Comparison of ENCODE assay signal across 16 cellular contexts in genomic region chr5:138631204-138631928, GRCh38.
"Had no signal": no experiment of that assay in that cellular context is flagged by ENCODE, and none has a peak within 500 bp of the region (broad histone marks: within the 10 kb centered on the region; RNA-seq: fewer than 3 reads in every experiment).

No MANE protein-coding gene starts in this region.

- H3K4me1 Mint-ChIP-seq: activated CD4-positive, alpha-beta T cell treated with anti-CD3 and anti-CD28 coated beads, Interleukin-2, amount 10 ng/mL, durations not matched to agents 7 days and 5 days; activated naive CD4-positive, alpha-beta T cell treated with anti-CD3 and anti-CD28 coated beads, Interleukin-2, amount 50 U/mL, for 24 hours; activated T-helper 17 cell treated with anti-CD3 and anti-CD28 coated beads, Interleukin-2, amount 50 U/mL, for 72 hours; stimulated activated naive CD8-positive, alpha-beta T cell treated with anti-CD3 and anti-CD28 coated beads, Interleukin-15, amount 100 ng/mL, for 72 hours had no signal

- H3K36me3 ChIP-seq: esophagus muscularis mucosa had no signal

- H3K9me3 ChIP-seq: body of pancreas, esophagus muscularis mucosa, psoas muscle, testis had no signal

- H3K9me3 Mint-ChIP-seq: activated CD4-positive, alpha-beta T cell treated with anti-CD3 and anti-CD28 coated beads, Interleukin-2, amount 10 ng/mL, durations not matched to agents 7 days and 5 days; activated naive CD4-positive, alpha-beta T cell treated with anti-CD3 and anti-CD28 coated beads, Interleukin-2, amount 50 U/mL, for 24 hours; activated T-helper 17 cell treated with anti-CD3 and anti-CD28 coated beads, Interleukin-2, amount 50 U/mL, for 72 hours; stimulated activated naive CD8-positive, alpha-beta T cell treated with anti-CD3 and anti-CD28 coated beads, Interleukin-15, amount 100 ng/mL, for 72 hours; T-helper 1 cell treated with Interleukin-12 subunit alpha and Interleukin-12 subunit beta and Interleukin-4 antibody, amounts not matched to agents 30 μg/mL and 1 μg/mL, for 36 hours had no signal

- H3K27me3 ChIP-seq: body of pancreas, esophagus muscularis mucosa, testis had no signal

- H3K27ac Mint-ChIP-seq: activated CD4-positive, alpha-beta T cell treated with anti-CD3 and anti-CD28 coated beads, Interleukin-2, amount 10 ng/mL, durations not matched to agents 7 days and 5 days; activated naive CD4-positive, alpha-beta T cell treated with anti-CD3 and anti-CD28 coated beads, Interleukin-2, amount 50 U/mL, for 24 hours; activated T-helper 17 cell treated with anti-CD3 and anti-CD28 coated beads, Interleukin-2, amount 50 U/mL, for 72 hours; stimulated activated naive CD8-positive, alpha-beta T cell treated with anti-CD3 and anti-CD28 coated beads, Interleukin-15, amount 100 ng/mL, for 72 hours; T-helper 1 cell treated with Interleukin-12 subunit alpha and Interleukin-12 subunit beta and Interleukin-4 antibody, amounts not matched to agents 30 μg/mL and 1 μg/mL, for 36 hours had no signal

- DNase-seq: activated CD4-positive, alpha-beta T cell treated with anti-CD3 and anti-CD28 coated beads, Interleukin-2, amount 10 ng/mL, durations not matched to agents 7 days and 5 days; activated CD4-positive, CD25-positive, alpha-beta regulatory T cell; activated T-cell treated with anti-CD3 and anti-CD28 coated beads for 4 hours; amniotic stem cell; body of pancreas; psoas muscle; stimulated activated CD4-positive, alpha-beta T cell treated with anti-CD3 and anti-CD28 coated beads, Interleukin-15, amount 100 ng/mL, for 24 hours; stimulated activated CD4-positive, alpha-beta T cell treated with anti-CD3 and anti-CD28 coated beads, Interleukin-4, amount 100 ng/mL, for 4 hours; stimulated activated naive CD8-positive, alpha-beta T cell treated with anti-CD3 and anti-CD28 coated beads, Interleukin-15, amount 100 ng/mL, for 72 hours; testis had no signal

- H3K4me1 ChIP-seq: body of pancreas, psoas muscle, testis had no signal

- H3K4me3 ChIP-seq: body of pancreas, esophagus muscularis mucosa, psoas muscle, testis had no signal

- H3K4me3 Mint-ChIP-seq: activated CD4-positive, alpha-beta T cell treated with anti-CD3 and anti-CD28 coated beads, Interleukin-2, amount 10 ng/mL, durations not matched to agents 7 days and 5 days; activated naive CD4-positive, alpha-beta T cell treated with anti-CD3 and anti-CD28 coated beads, Interleukin-2, amount 50 U/mL, for 24 hours; activated T-helper 17 cell treated with anti-CD3 and anti-CD28 coated beads, Interleukin-2, amount 50 U/mL, for 72 hours; stimulated activated naive CD8-positive, alpha-beta T cell treated with anti-CD3 and anti-CD28 coated beads, Interleukin-15, amount 100 ng/mL, for 72 hours; T-helper 1 cell treated with Interleukin-12 subunit alpha and Interleukin-12 subunit beta and Interleukin-4 antibody, amounts not matched to agents 30 μg/mL and 1 μg/mL, for 36 hours had no signal

- ATAC-seq: activated T-helper 17 cell treated with anti-CD3 and anti-CD28 coated beads, Interleukin-2, amount 50 U/mL, for 72 hours; body of pancreas; psoas muscle; SK-N-SH treated with all-trans-retinoic acid at 6 μM for 48 hours; stimulated activated naive CD8-positive, alpha-beta T cell treated with anti-CD3 and anti-CD28 coated beads, Interleukin-15, amount 100 ng/mL, for 72 hours had no signal

- FAIRE-seq: endometrium had no signal

- H3K27ac ChIP-seq: body of pancreas, esophagus muscularis mucosa, psoas muscle, testis had no signal
